Comparison of ENCODE assay signal across 20 cellular contexts in genomic region chr17:82709676-82710498, GRCh38.
"Had no signal": no experiment of that assay in that cellular context is flagged by ENCODE, and none has a peak within 500 bp of the region (broad histone marks: within the 10 kb centered on the region; RNA-seq: fewer than 3 reads in every experiment).

No MANE protein-coding gene starts in this region.

- H3K9me3 ChIP-seq: gastroesophageal sphincter, prostate gland, thoracic aorta, upper lobe of left lung had no signal

- H3K4me2 ChIP-seq: neural progenitor cell had no signal

- FAIRE-seq: small intestine had no signal

- H3K36me3 ChIP-seq: gastroesophageal sphincter, neural progenitor cell, prostate gland, thoracic aorta, upper lobe of left lung had no signal

- H3K27me3 ChIP-seq: gastroesophageal sphincter, neural progenitor cell, upper lobe of left lung had no signal

- DNase-seq: activated CD4-positive, alpha-beta T cell treated with anti-CD3 and anti-CD28 coated beads, Interleukin-2, amount 10 ng/mL, durations not matched to agents 24 days and 14 days; activated CD8-positive, alpha-beta T cell treated with anti-CD3 and anti-CD28 coated beads for 36 hours; activated naive CD4-positive, alpha-beta T cell; activated naive CD8-positive, alpha-beta T cell treated with anti-CD3 and anti-CD28 coated beads for 36 hours; activated T-cell treated with anti-CD3 and anti-CD28 coated beads, Interleukin-2, amount 50 U/mL, for 1 hour; amniotic stem cell; effector CD8-positive, alpha-beta T cell; immature natural killer cell; mesendoderm; naive thymus-derived CD4-positive, alpha-beta T cell; right cardiac atrium; small intestine; stimulated activated CD4-positive, alpha-beta T cell treated with anti-CD3 and anti-CD28 coated beads, Interleukin-4, amount 100 ng/mL, for 1 hour; upper lobe of left lung had no signal

- H3K27ac ChIP-seq: gastroesophageal sphincter, neural progenitor cell, prostate gland, thoracic aorta, upper lobe of left lung had no signal

- H3K4me1 ChIP-seq: neural progenitor cell, prostate gland, upper lobe of left lung had no signal

- H3K4me3 ChIP-seq: gastroesophageal sphincter, neural progenitor cell, prostate gland, thoracic aorta, upper lobe of left lung had no signal

- H3K9ac ChIP-seq: neural progenitor cell had no signal

- ATAC-seq: activated CD8-positive, alpha-beta T cell treated with anti-CD3 and anti-CD28 coated beads for 36 hours; activated T-helper 17 cell treated with anti-CD3 and anti-CD28 coated beads, Interleukin-2, amount 50 U/mL, for 72 hours; esophagus mucosa; gastroesophageal sphincter; naive thymus-derived CD4-positive, alpha-beta T cell had no signal

- H2AFZ ChIP-seq: neural progenitor cell had no signal
